ENCODE assay signal across 14 cellular contexts in the genomic region with DNA sequence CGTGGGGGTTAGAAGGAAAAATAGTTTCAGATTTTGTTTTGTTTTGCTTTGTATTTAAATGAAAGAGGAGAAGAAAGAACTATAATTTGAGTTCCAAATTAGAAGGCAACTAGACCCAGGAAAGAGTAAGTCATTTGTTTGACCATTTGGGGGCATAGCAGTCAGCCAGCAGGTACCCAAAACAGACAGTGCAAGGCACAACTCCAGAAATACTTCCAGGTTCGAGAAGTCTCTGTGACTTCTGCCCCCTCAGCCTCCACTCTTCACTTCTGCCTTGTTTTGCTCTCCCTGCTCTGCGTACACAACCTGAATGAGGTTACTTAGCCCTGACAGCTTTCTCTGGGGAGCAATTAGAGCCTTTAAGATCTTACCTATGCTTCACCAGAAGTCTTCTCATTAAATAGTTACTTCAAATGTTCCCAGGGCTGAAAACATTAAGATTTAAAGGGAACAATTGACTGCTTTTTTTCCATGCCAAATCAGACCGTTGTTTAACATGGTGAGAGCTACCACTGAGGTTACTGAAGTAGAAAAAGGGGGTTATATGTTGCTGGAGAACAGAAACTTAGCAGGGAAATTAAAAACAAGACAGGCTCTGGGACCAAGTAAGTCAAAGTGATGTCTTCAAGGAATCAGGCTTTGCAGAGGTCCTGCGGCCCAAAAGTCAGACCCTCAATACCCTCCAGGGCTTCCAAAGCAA.
DNase-seq lines count a peak whose midpoint lies in the region; ATAC-seq, FAIRE-seq and TF ChIP-seq lines count a peak whose summit lies in the region.
"Had no signal": no experiment of that assay in that cellular context is flagged by ENCODE, and none has a peak within 500 bp of the region (broad histone marks: within the 10 kb centered on the region; RNA-seq: fewer than 3 reads in every experiment).

No MANE protein-coding gene starts in this region.

- no peak overlapping the region for H4K8ac ChIP-seq in neuronal stem cell (ENCODE audit: low read depth, low read length)

- H2BK15ac ChIP-seq in neuronal stem cell (ENCODE audit: low read length) = no peak overlapping the region

- H3K4ac ChIP-seq in neuronal stem cell (ENCODE audit: low read length) = no peak overlapping the region

- TF ChIP-seq CTCF in GM06990 (IDR thresholded peaks at IDR 0.05; ENCODE audit: insufficient read depth, low read length, poor library complexity, severe bottlenecking) (peak; percentile 29), WERI-Rb-1 (IDR thresholded peaks at IDR 0.05; ENCODE audit: low read depth, low read length) (peak; percentile 13; the same call in 1 of the 2 replicates), D721Med (IDR thresholded peaks at IDR 0.05; ENCODE audit: insufficient read depth, missing control alignments) (no peak), sigmoid colon (IDR thresholded peaks at IDR 0.05) (no peak)

- no peak overlapping the region for H2AK5ac ChIP-seq in neuronal stem cell (ENCODE audit: low read depth, low read length)

- DNase-seq in GM06990 (ENCODE audit: extremely low read depth, insufficient read length) (no peak), WERI-Rb-1 (no peak), left colon (no peak), D721Med (ENCODE audit: insufficient read length, low spot score) (no peak), sigmoid colon (no peak), neuronal stem cell (ENCODE audit: low spot score) (no peak)
- DNase-seq: adrenal gland; DND-41; KG1; mesenchymal stem cell; stimulated activated CD4-positive, alpha-beta T cell treated with anti-CD3 and anti-CD28 coated beads, Interleukin-1b, Interleukin-23, amount 100 ng/mL, for 48 hours; stimulated activated naive CD8-positive, alpha-beta T cell treated with anti-CD3 and anti-CD28 coated beads, Interleukin-15, Interleukin-2, amounts not matched to agents 100 U/mL and 50 U/mL, for 24 hours had no signal

- intact Hi-C loops in left colon (cut with DNase I, micrococcal nuclease) (no loop called here), sigmoid colon (cut with DNase I) (loop anchor here (10.0 kb wide), 1 partner anchor 218 kb away; a partner anchor contains a TSS)

- H2BK12ac ChIP-seq in neuronal stem cell (ENCODE audit: low read length) = no peak overlapping the region

- H3K23ac ChIP-seq in neuronal stem cell (ENCODE audit: low read depth, low read length, poor library complexity) = no peak overlapping the region

- H2AFZ ChIP-seq in neuronal stem cell (ENCODE audit: low read length) = no peak overlapping the region

- H4K91ac ChIP-seq in neuronal stem cell (ENCODE audit: low read depth, low read length, poor library complexity) = no peak overlapping the region

- H3K36me3 ChIP-seq in GM06990 (ENCODE audit: control insufficient read depth, insufficient read depth, low read length) = no peaks in the 10 kb centered on the region
- no peaks in the 10 kb centered on the region for H3K36me3 ChIP-seq in WERI-Rb-1
- no peaks in the 10 kb centered on the region for H3K36me3 ChIP-seq in sigmoid colon
- H3K36me3 ChIP-seq in neuronal stem cell (replicated peaks in 1 of 2; ENCODE audit: control insufficient read depth in 2 of 2, insufficient read depth in 2 of 2, low read length in 2 of 2) = no peaks in the 10 kb centered on the region
- H3K36me3 ChIP-seq: adrenal gland had no signal

- H3K79me1 ChIP-seq in neuronal stem cell (ENCODE audit: low read depth, low read length) = no peaks in the 10 kb centered on the region

- WGBS in sigmoid colon, 2 donors = 73 to 76% methylated on average over 5 of the region's 5 CpGs
- WGBS in neuronal stem cell (ENCODE audit: extremely low coverage in 2 of 2, insufficient read length in 2 of 2, insufficient replicate concordance in 1 of 2), 2 donors = no CpG with 5 or more reads among the region's 5 CpGs

- H3K4me2 ChIP-seq in neuronal stem cell (ENCODE audit: insufficient read depth, low read length, poor library complexity, severe bottlenecking) = no peak overlapping the region

- H3K14ac ChIP-seq in neuronal stem cell (ENCODE audit: low read length) = no peak overlapping the region

- H3K9me3 ChIP-seq in WERI-Rb-1 (ENCODE audit: severe bottlenecking) (no peaks in the 10 kb centered on the region), sigmoid colon (no peaks in the 10 kb centered on the region), neuronal stem cell (replicated peaks in 1 of 2; ENCODE audit: control insufficient read depth in 2 of 2, insufficient read depth in 1 of 2, low read depth in 1 of 2, low read length in 2 of 2) (no peaks in the 10 kb centered on the region)
- H3K9me3 ChIP-seq: adrenal gland had no signal

- H3K9ac ChIP-seq in neuronal stem cell (ENCODE audit: low read depth, low read length, poor library complexity) = no peak overlapping the region

- no peak for TF ChIP-seq EP300 in sigmoid colon (IDR thresholded peaks at IDR 0.05)

- no peak for TF ChIP-seq POLR2A in sigmoid colon (IDR thresholded peaks at IDR 0.05)

- no peak overlapping the region for H3K4me3 ChIP-seq in GM06990 (replicated peaks; ENCODE audit: low read depth, low read length)
- H3K4me3 ChIP-seq in WERI-Rb-1 (ENCODE audit: low read depth, low read length) = no peak overlapping the region
- no peak overlapping the region for H3K4me3 ChIP-seq in sigmoid colon
- no peak overlapping the region for H3K4me3 ChIP-seq in neuronal stem cell (ENCODE audit: low read length in 2 of 2)
- H3K4me3 ChIP-seq: adrenal gland had no signal

- ATAC-seq in GM18909 (IDR thresholded peaks at IDR 0.05; ENCODE audit: poor library complexity, unreplicated experiment) = peak; percentile 51
- peak; percentile 63 for ATAC-seq in HG02885 (IDR thresholded peaks at IDR 0.05; ENCODE audit: poor library complexity, unreplicated experiment)
- no peak for ATAC-seq in left colon
- ATAC-seq: stimulated activated naive CD8-positive, alpha-beta T cell treated with anti-CD3 and anti-CD28 coated beads, Interleukin-15, Interleukin-2, amounts not matched to agents 100 U/mL and 50 U/mL, for 24 hours had no signal

- H2BK5ac ChIP-seq in neuronal stem cell (ENCODE audit: low read length) = no peak overlapping the region

- H3K4me1 ChIP-seq in sigmoid colon = no peaks in the 10 kb centered on the region
- H3K4me1 ChIP-seq in neuronal stem cell (ENCODE audit: control insufficient read depth in 2 of 2, insufficient read depth in 1 of 2, low read depth in 1 of 2, low read length in 2 of 2) = peaks cover 0 to 4% of the 10 kb centered on the region in 2 donors
- H3K4me1 ChIP-seq: adrenal gland had no signal

- H3K27ac ChIP-seq in WERI-Rb-1 = no peak overlapping the region
- H3K27ac ChIP-seq in sigmoid colon = no peak overlapping the region
- H3K27ac ChIP-seq in neuronal stem cell (replicated peaks; ENCODE audit: low read length) = no peak overlapping the region
- H3K27ac ChIP-seq: adrenal gland had no signal

- H3K27me3 ChIP-seq in GM06990 (replicated peaks; ENCODE audit: control insufficient read depth, insufficient read depth, low read length) (no peaks in the 10 kb centered on the region), WERI-Rb-1 (ENCODE audit: insufficient read depth, low read depth, severe bottlenecking) (no peaks in the 10 kb centered on the region), sigmoid colon (no peaks in the 10 kb centered on the region), neuronal stem cell (ENCODE audit: control insufficient read depth in 3 of 3, insufficient read depth in 3 of 3, low read depth in 1 of 3, low read length in 3 of 3) (no peaks in the 10 kb centered on the region)
- H3K27me3 ChIP-seq: adrenal gland had no signal

- no peak for FAIRE-seq in D721Med (lab: Jason Lieb, UNC)

- no peak overlapping the region for H2BK120ac ChIP-seq in neuronal stem cell (ENCODE audit: low read depth, low read length)

- H3K18ac ChIP-seq in neuronal stem cell (ENCODE audit: low read length) = no peak overlapping the region

Comparison
In these comparisons a context has a peak if more than half of its experiments do, and no peak if none do; other contexts are left out.
1. CTCF ChIP-seq: peak in GM06990 (single experiment) and WERI-Rb-1 (single experiment); none in D721Med (single experiment) and sigmoid colon (0 of 4).